ENCODE assay signal across 15 cellular contexts in the genomic region with DNA sequence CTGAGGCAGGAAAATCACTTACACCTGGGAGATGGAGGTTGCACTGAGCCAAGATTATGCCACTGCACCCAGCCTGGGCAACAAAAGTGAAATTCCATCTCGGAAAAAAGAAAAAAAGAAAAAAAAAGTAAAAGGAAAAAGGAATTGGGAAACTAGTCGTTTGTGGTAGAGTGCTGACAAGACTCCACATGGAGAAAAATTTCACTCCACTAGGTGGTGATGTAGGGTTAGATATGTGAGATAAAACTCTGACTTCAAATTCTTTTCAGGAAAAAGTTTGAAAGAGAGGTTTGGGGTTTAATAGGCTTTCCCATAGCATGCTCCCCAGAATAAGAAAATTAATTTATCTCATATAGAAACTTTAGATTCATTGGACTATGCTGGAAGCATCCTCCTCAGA. TPM values are rescaled to one million over a fixed set of nuclear protein-coding genes. Genes with fewer than 3 reads are reported as not detected.
DNase-seq lines count a peak whose midpoint lies in the region; ATAC-seq and TF ChIP-seq lines count a peak whose summit lies in the region.
"Had no signal": no experiment of that assay in that cellular context is flagged by ENCODE, and none has a peak within 500 bp of the region (broad histone marks: within the 10 kb centered on the region; RNA-seq: fewer than 3 reads in every experiment).

No MANE protein-coding gene starts in this region.

- H3K4me3 ChIP-seq in heart left ventricle (no peak overlapping the region), OCI-LY3 (ENCODE audit: low read length) (no peak overlapping the region), upper lobe of right lung (no peak overlapping the region), A673 (ENCODE audit: low read depth, low read length, poor library complexity, severe bottlenecking) (no peak overlapping the region), Karpas-422 (ENCODE audit: low read length) (no peak overlapping the region)
- H3K4me3 ChIP-seq: BLaER1, skin epidermis had no signal

- no peaks in the 10 kb centered on the region for H3K27me3 ChIP-seq in heart left ventricle
- H3K27me3 ChIP-seq in OCI-LY3 (ENCODE audit: low read depth, low read length): no peaks in the 10 kb centered on the region
- H3K27me3 ChIP-seq in upper lobe of right lung: no peaks in the 10 kb centered on the region
- no peaks in the 10 kb centered on the region for H3K27me3 ChIP-seq in A673 (replicated peaks; ENCODE audit: insufficient read depth, low read depth, low read length, poor library complexity)
- no peaks in the 10 kb centered on the region for H3K27me3 ChIP-seq in Karpas-422 (ENCODE audit: low read length)
- H3K27me3 ChIP-seq: BLaER1 had no signal

- H3K27ac ChIP-seq in heart left ventricle (peak overlapping the region in 5 of 12 donors; percentile 47 to 80 (median 67)), OCI-LY3 (ENCODE audit: low read length) (no peak overlapping the region), upper lobe of right lung (no peak overlapping the region), A673 (ENCODE audit: low read depth, low read length, poor library complexity, severe bottlenecking) (no peak overlapping the region), Karpas-422 (ENCODE audit: low read length) (no peak overlapping the region)
- H3K27ac ChIP-seq: BLaER1, skin epidermis had no signal

- ATAC-seq in heart left ventricle (peak in 1 of 4 donors; percentile 51), upper lobe of right lung (no peak), GM19035 (IDR thresholded peaks at IDR 0.05; ENCODE audit: unreplicated experiment) (no peak)

- no peaks in the 10 kb centered on the region for H3K36me3 ChIP-seq in heart left ventricle
- no peaks in the 10 kb centered on the region for H3K36me3 ChIP-seq in OCI-LY3 (replicated peaks; ENCODE audit: low read depth, low read length)
- H3K36me3 ChIP-seq in upper lobe of right lung: no peaks in the 10 kb centered on the region
- H3K36me3 ChIP-seq in A673 (ENCODE audit: insufficient read depth, low read length, poor library complexity, severe bottlenecking): no peaks in the 10 kb centered on the region
- no peaks in the 10 kb centered on the region for H3K36me3 ChIP-seq in Karpas-422 (ENCODE audit: insufficient read depth, low read length)
- H3K36me3 ChIP-seq: BLaER1 had no signal

- BruUV-seq in A673 (replicated peaks; lab: Mats Ljungman, UMichigan): no TSS peak

- no peak for DNase-seq in heart left ventricle
- no peak for DNase-seq in cardiac septum (ENCODE audit: low spot score)
- no peak for DNase-seq in glutamatergic neuron
- no peak for DNase-seq in upper lobe of right lung
- DNase-seq in A673 (ENCODE audit: low spot score): no peak
- DNase-seq in Karpas-422: no peak
- DNase-seq: activated CD8-positive, alpha-beta memory T cell treated with anti-CD3 and anti-CD28 coated beads, Interleukin-2, amount 50 U/mL, for 4 hours; effector CD8-positive, alpha-beta T cell; naive B cell had no signal

- H3K9ac ChIP-seq in OCI-LY3 (ENCODE audit: low read length): no peak overlapping the region
- no peak overlapping the region for H3K9ac ChIP-seq in Karpas-422 (ENCODE audit: low read length)
- H3K9ac ChIP-seq: BLaER1 had no signal

- CTCF ChIA-PET in A673 (lab: Charles Lee): no interaction called here

- H2AFZ ChIP-seq in OCI-LY3 (ENCODE audit: low read depth, low read length) (no peak overlapping the region), Karpas-422 (ENCODE audit: low read length) (no peak overlapping the region)

- H3K4me1 Mint-ChIP-seq in glutamatergic neuron (ENCODE audit: low read depth, unreplicated experiment): peaks cover 2% of the 10 kb centered on the region
- H3K4me1 Mint-ChIP-seq: naive B cell had no signal

- H3K27me3 Mint-ChIP-seq in glutamatergic neuron (ENCODE audit: unreplicated experiment): no peaks in the 10 kb centered on the region
- H3K27me3 Mint-ChIP-seq: naive B cell had no signal

- H3K9me2 ChIP-seq in Karpas-422 (replicated peaks; ENCODE audit: insufficient read depth, low read length): no peaks in the 10 kb centered on the region

- POLR2A ChIA-PET in A673 (lab: Charles Lee; ENCODE audit: low non-redundant PET): no interaction called here

- no peak overlapping the region for H3K27ac Mint-ChIP-seq in glutamatergic neuron (ENCODE audit: unreplicated experiment)
- H3K27ac Mint-ChIP-seq: naive B cell had no signal

- intact Hi-C loops in heart left ventricle (cut with DNase I) (loop anchor here in 4 of 10 donors (2.0 to 10.0 kb wide), 4 partner anchors 46 to 186 kb away; no protein-coding TSS in a partner anchor), cardiac septum (cut with DNase I) (no loop called here), upper lobe of right lung (cut with DNase I) (no loop called here), A673 (cut with micrococcal nuclease; ENCODE audit: unreplicated experiment) (no loop called here)

- TF ChIP-seq CTCF in heart left ventricle (IDR thresholded peaks at IDR 0.05): peak in 7 of 12 donors; percentile 27 to 60 (median 40)
- TF ChIP-seq CTCF in OCI-LY3 (IDR thresholded peaks at IDR 0.05; ENCODE audit: low read depth, low read length): peak; percentile 47
- peak; percentile 56 for TF ChIP-seq CTCF in glutamatergic neuron (IDR thresholded peaks at IDR 0.05; ENCODE audit: partially characterized antibody, unreplicated experiment)
- peak; percentile 36 for TF ChIP-seq CTCF in upper lobe of right lung (IDR thresholded peaks at IDR 0.05)
- TF ChIP-seq CTCF in A673 (conservative IDR thresholded peaks at IDR 0.05; ENCODE audit: low read depth, low read length): no peak

- no peak overlapping the region for H3K4me3 Mint-ChIP-seq in glutamatergic neuron (ENCODE audit: unreplicated experiment)
- H3K4me3 Mint-ChIP-seq: naive B cell had no signal

- H3K4me2 ChIP-seq in OCI-LY3 (ENCODE audit: low read length) (no peak overlapping the region), Karpas-422 (ENCODE audit: low read depth, low read length, poor library complexity, severe bottlenecking) (no peak overlapping the region)
- H3K4me2 ChIP-seq: BLaER1 had no signal

- H3K4me1 ChIP-seq in heart left ventricle (peaks cover 0 to 27% (median 0%) of the 10 kb centered on the region in 12 donors), OCI-LY3 (ENCODE audit: low read length) (no peaks in the 10 kb centered on the region), upper lobe of right lung (no peaks in the 10 kb centered on the region), A673 (ENCODE audit: insufficient read depth, low read length, poor library complexity, severe bottlenecking) (no peaks in the 10 kb centered on the region), Karpas-422 (ENCODE audit: low read length) (no peaks in the 10 kb centered on the region)
- H3K4me1 ChIP-seq: BLaER1 had no signal

- H3K79me2 ChIP-seq in OCI-LY3 (ENCODE audit: low read length) (no peaks in the 10 kb centered on the region), Karpas-422 (ENCODE audit: low read length) (no peaks in the 10 kb centered on the region)

- H3K9me3 ChIP-seq in heart left ventricle (no peaks in the 10 kb centered on the region), OCI-LY3 (ENCODE audit: insufficient read depth, low read length) (no peaks in the 10 kb centered on the region), upper lobe of right lung (no peaks in the 10 kb centered on the region), A673 (ENCODE audit: low read depth, low read length, poor library complexity, severe bottlenecking) (no peaks in the 10 kb centered on the region), Karpas-422 (ENCODE audit: low read length) (no peaks in the 10 kb centered on the region)
- H3K9me3 ChIP-seq: BLaER1 had no signal

- H3K9me3 Mint-ChIP-seq in glutamatergic neuron (ENCODE audit: unreplicated experiment): peaks cover 1% of the 10 kb centered on the region
- H3K9me3 Mint-ChIP-seq: naive B cell had no signal

- no peak for TF ChIP-seq POLR2A in heart left ventricle (IDR thresholded peaks at IDR 0.05)

- 9 to 12% methylated on average over 2 of the region's 2 CpGs; no CpG with 5 or more reads in 2 of the 4 donors for WGBS in heart left ventricle, 4 donors

- no peaks in the 10 kb centered on the region for H3K36me3 Mint-ChIP-seq in glutamatergic neuron (ENCODE audit: unreplicated experiment)
- H3K36me3 Mint-ChIP-seq: naive B cell had no signal

- H4K20me1 ChIP-seq in OCI-LY3 (ENCODE audit: insufficient read depth, low read length) (no peaks in the 10 kb centered on the region), Karpas-422 (ENCODE audit: insufficient read depth, low read depth, low read length) (no peaks in the 10 kb centered on the region)
- H4K20me1 ChIP-seq: BLaER1 had no signal

RNA-seq across cellular contexts. Expression of gene EIF1AY, which starts 16.9 kb away (rescaled TPM):
- total RNA-seq in heart left ventricle (100 to 1,000 TPM in 4 of 9 donors, not detected in 5; 175 to 276 (median 216) TPM), cardiac septum (not detected), glutamatergic neuron (ENCODE audit: unreplicated experiment) (32.4 TPM), upper lobe of right lung (30.2 TPM), A673 (2021) (not detected in 2 replicates)
- polyA plus RNA-seq in heart left ventricle: 10 to 100 TPM; 56.8 to 98.5 TPM
- total RNA-seq in Karpas-422 (2014; rRNA removed; shearing (Covaris generic); ENCODE audit: low replicate concordance): not detected in 2 replicates
- total RNA-seq: RPMI7951, urinary bladder had no signal
